Comparison of ENCODE assay signal across 22 cellular contexts in the genomic region with DNA sequence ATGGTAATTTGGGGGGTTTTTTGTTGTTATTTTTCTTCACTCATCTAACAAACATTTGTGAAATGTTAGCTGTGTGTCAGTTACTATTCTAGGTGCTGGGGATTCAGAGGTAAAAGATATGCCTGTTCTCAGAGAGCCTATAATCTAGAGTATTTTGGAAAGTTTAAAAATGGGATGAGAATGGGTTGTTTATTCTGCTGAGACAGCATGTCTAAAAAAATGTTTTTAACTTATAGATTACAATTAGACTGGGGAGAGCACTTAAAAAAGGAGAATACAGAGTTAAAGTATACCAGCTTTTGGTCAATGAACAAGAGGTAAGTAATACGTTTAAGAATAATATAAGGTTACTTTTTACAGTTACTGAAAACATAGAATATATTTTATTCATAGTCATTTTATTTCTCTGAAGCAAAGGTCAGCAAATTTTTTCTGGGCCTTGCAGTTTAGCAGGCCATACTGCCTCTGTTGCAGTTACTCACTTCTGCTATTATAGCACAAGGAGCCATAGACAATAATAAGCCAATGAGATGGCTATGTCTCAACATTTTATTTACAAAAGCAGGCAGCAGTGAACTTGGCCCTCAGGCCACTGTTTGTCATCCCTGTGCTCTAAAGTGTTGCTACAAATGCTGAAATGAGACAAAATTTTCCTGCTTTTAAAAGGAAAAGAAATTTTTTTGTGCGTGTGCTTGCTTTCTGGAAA.
A peak's percentile ranks its signal among the peaks of the same experiment; 100 is the strongest.
DNase-seq lines count a peak whose midpoint lies in the region; ATAC-seq and TF ChIP-seq lines count a peak whose summit lies in the region.
"Had no signal": no experiment of that assay in that cellular context is flagged by ENCODE, and none has a peak within 500 bp of the region (broad histone marks: within the 10 kb centered on the region; RNA-seq: fewer than 3 reads in every experiment).

No MANE protein-coding gene starts in this region.

- H3K27ac Mint-ChIP-seq in CD4-positive, alpha-beta T cell: peak overlapping the region; percentile 36
- peak overlapping the region; percentile 52; the same call in 1 of the 2 replicates for H3K27ac Mint-ChIP-seq in HFFc6
- H3K27ac Mint-ChIP-seq: activated B cell treated with CpG ODN at 0.5 μM for 24 hours; activated naive CD8-positive, alpha-beta T cell treated with anti-CD3 and anti-CD28 coated beads, Interleukin-2, amount 10 ng/mL, durations not matched to agents 7 days and 5 days; activated T-helper 17 cell treated with anti-CD3 and anti-CD28 coated beads, Interleukin-2, amount 50 U/mL, for 72 hours had no signal

- no peaks in the 10 kb centered on the region for H3K27me3 ChIP-seq in CD4-positive, alpha-beta T cell (ENCODE audit: control insufficient read depth, insufficient read depth, low read length)
- no peaks in the 10 kb centered on the region for H3K27me3 ChIP-seq in mesenchymal stem cell (ENCODE audit: control insufficient read depth in 1 of 2, insufficient read depth in 1 of 2, low read length in 2 of 2)
- H3K27me3 ChIP-seq: Peyer's patch, SJCRH30 had no signal

- no peak overlapping the region for H4K8ac ChIP-seq in mesenchymal stem cell (ENCODE audit: low read length)

- H3K18ac ChIP-seq in mesenchymal stem cell (ENCODE audit: low read depth in 1 of 2, low read length in 2 of 2): no peak overlapping the region

- ATAC-seq in CD4-positive, alpha-beta T cell (ENCODE audit: poor library complexity): no peak
- ATAC-seq in GM18867 (IDR thresholded peaks at IDR 0.05; ENCODE audit: unreplicated experiment): no peak
- ATAC-seq: activated T-helper 17 cell treated with anti-CD3 and anti-CD28 coated beads, Interleukin-2, amount 50 U/mL, for 72 hours had no signal

- H2BK120ac ChIP-seq in mesenchymal stem cell (ENCODE audit: low read depth, low read length): no peak overlapping the region

- no peak overlapping the region for H3K4ac ChIP-seq in mesenchymal stem cell (ENCODE audit: low read depth in 1 of 2, low read length in 2 of 2)

- H3K36me3 Mint-ChIP-seq in CD4-positive, alpha-beta T cell (ENCODE audit: low read depth): peaks cover 94% of the 10 kb centered on the region
- peaks cover 59% of the 10 kb centered on the region for H3K36me3 Mint-ChIP-seq in HFFc6 (ENCODE audit: low read depth)

- no peak for DNase-seq in CD4-positive, alpha-beta T cell
- DNase-seq in HFFc6 (no peak), fibroblast of villous mesenchyme (ENCODE audit: low read depth) (peak; percentile 52), mesenchymal stem cell (peak; percentile 51), amniotic stem cell (lab: John Stamatoyannopoulos, UW) (no peak), LoVo (ENCODE audit: low spot score) (no peak), AG08395 (ENCODE audit: low spot score) (no peak)
- DNase-seq: activated B cell treated with CpG ODN at 0.5 μM for 24 hours; activated CD4-positive, alpha-beta T cell treated with anti-CD3 and anti-CD28 coated beads, Interleukin-2, amount 50 U/mL, for 1 hour; activated naive CD8-positive, alpha-beta T cell treated with anti-CD3 and anti-CD28 coated beads, Interleukin-2, amount 10 ng/mL, durations not matched to agents 7 days and 5 days; C1 segment of cervical spinal cord; glutamatergic neuron; NCI-H1105 treated with DMSO at 0.1 percent for 48 hours; NCI-H2029 treated with DMSO at 0.1 percent for 48 hours; NCI-H526 treated with DMSO at 0.1 percent for 48 hours; Peyer's patch; SJCRH30; stimulated activated CD4-positive, alpha-beta T cell treated with anti-CD3 and anti-CD28 coated beads, Interleukin-15, amount 100 ng/mL, for 24 hours; stimulated activated naive CD4-positive, alpha-beta T cell had no signal

- no peak overlapping the region for H2BK15ac ChIP-seq in mesenchymal stem cell (ENCODE audit: low read depth, poor library complexity, severe bottlenecking)

- no peak overlapping the region for H3K14ac ChIP-seq in mesenchymal stem cell (ENCODE audit: low read length in 2 of 2)

- no peak overlapping the region for H4K91ac ChIP-seq in mesenchymal stem cell (ENCODE audit: low read length)

- no peak for TF ChIP-seq CTCF in CD4-positive, alpha-beta T cell (IDR thresholded peaks at IDR 0.05)
- TF ChIP-seq CTCF in HFFc6 (IDR thresholded peaks at IDR 0.05) (no peak), fibroblast of villous mesenchyme (IDR thresholded peaks at IDR 0.05; ENCODE audit: insufficient read depth, low read depth, low read length) (no peak)

- H3K36me3 ChIP-seq in mesenchymal stem cell (ENCODE audit: control insufficient read depth in 1 of 2, insufficient read depth in 2 of 2, low read depth in 1 of 2, low read length in 2 of 2): peaks cover 0 to 91% of the 10 kb centered on the region in 2 experiments

- CTCF ChIA-PET in CD4-positive, alpha-beta T cell (lab: Charles Lee): interaction anchor here (1.5 kb wide), 1 partner anchor 17 kb away, joined by 5 read pairs; no protein-coding TSS in a partner anchor

- no peak overlapping the region for H2AFZ ChIP-seq in mesenchymal stem cell (ENCODE audit: low read depth, low read length)

- H3K9me3 ChIP-seq in CD4-positive, alpha-beta T cell (ENCODE audit: control insufficient read depth, low read length): no peaks in the 10 kb centered on the region
- no peaks in the 10 kb centered on the region for H3K9me3 ChIP-seq in mesenchymal stem cell (ENCODE audit: control insufficient read depth, low read length)
- H3K9me3 ChIP-seq: Peyer's patch, SJCRH30 had no signal

- H3K9me3 Mint-ChIP-seq in CD4-positive, alpha-beta T cell: no peaks in the 10 kb centered on the region
- no peaks in the 10 kb centered on the region for H3K9me3 Mint-ChIP-seq in HFFc6
- H3K9me3 Mint-ChIP-seq: activated B cell treated with CpG ODN at 0.5 μM for 24 hours; activated naive CD8-positive, alpha-beta T cell treated with anti-CD3 and anti-CD28 coated beads, Interleukin-2, amount 10 ng/mL, durations not matched to agents 7 days and 5 days; activated T-helper 17 cell treated with anti-CD3 and anti-CD28 coated beads, Interleukin-2, amount 50 U/mL, for 72 hours had no signal

- 100% methylated on average over 1 of the region's 2 CpGs for WGBS in mesenchymal stem cell

- no peak overlapping the region for H3K23ac ChIP-seq in mesenchymal stem cell (ENCODE audit: low read length in 2 of 2)

- H3K4me3 Mint-ChIP-seq in CD4-positive, alpha-beta T cell: no peak overlapping the region
- no peak overlapping the region for H3K4me3 Mint-ChIP-seq in HFFc6
- H3K4me3 Mint-ChIP-seq: activated B cell treated with CpG ODN at 0.5 μM for 24 hours; activated naive CD8-positive, alpha-beta T cell treated with anti-CD3 and anti-CD28 coated beads, Interleukin-2, amount 10 ng/mL, durations not matched to agents 7 days and 5 days; activated T-helper 17 cell treated with anti-CD3 and anti-CD28 coated beads, Interleukin-2, amount 50 U/mL, for 72 hours had no signal

- no peaks in the 10 kb centered on the region for H3K27me3 Mint-ChIP-seq in CD4-positive, alpha-beta T cell
- H3K27me3 Mint-ChIP-seq in HFFc6 (ENCODE audit: insufficient read depth): no peaks in the 10 kb centered on the region; the same call in 1 of the 2 replicates
- H3K27me3 Mint-ChIP-seq: activated B cell treated with CpG ODN at 0.5 μM for 24 hours; activated naive CD8-positive, alpha-beta T cell treated with anti-CD3 and anti-CD28 coated beads, Interleukin-2, amount 10 ng/mL, durations not matched to agents 7 days and 5 days; activated T-helper 17 cell treated with anti-CD3 and anti-CD28 coated beads, Interleukin-2, amount 50 U/mL, for 72 hours had no signal

- POLR2A ChIA-PET in CD4-positive, alpha-beta T cell (lab: Charles Lee): no interaction called here

- H3K4me1 Mint-ChIP-seq in CD4-positive, alpha-beta T cell (ENCODE audit: low read depth): no peaks in the 10 kb centered on the region
- peaks cover 62% of the 10 kb centered on the region for H3K4me1 Mint-ChIP-seq in HFFc6 (ENCODE audit: low read depth)
- H3K4me1 Mint-ChIP-seq: activated B cell treated with CpG ODN at 0.5 μM for 24 hours; activated T-helper 17 cell treated with anti-CD3 and anti-CD28 coated beads, Interleukin-2, amount 50 U/mL, for 72 hours had no signal

- no peak overlapping the region for H3K9ac ChIP-seq in mesenchymal stem cell (ENCODE audit: low read length)

- H3K79me1 ChIP-seq in mesenchymal stem cell (replicated peaks; ENCODE audit: low read length, poor library complexity, severe bottlenecking): peaks cover 16% of the 10 kb centered on the region

- H3K4me3 ChIP-seq in fibroblast of villous mesenchyme (ENCODE audit: low read depth, low read length): no peak overlapping the region
- no peak overlapping the region for H3K4me3 ChIP-seq in mesenchymal stem cell (ENCODE audit: insufficient read depth in 1 of 2, low read depth in 1 of 2, low read length in 2 of 2)
- H3K4me3 ChIP-seq: Peyer's patch, SJCRH30 had no signal

- no peak overlapping the region for H2BK12ac ChIP-seq in mesenchymal stem cell (ENCODE audit: low read length in 2 of 2)

- no peaks in the 10 kb centered on the region for H3K4me1 ChIP-seq in mesenchymal stem cell (ENCODE audit: control insufficient read depth, insufficient read depth, low read depth, low read length)
- H3K4me1 ChIP-seq: Peyer's patch, SJCRH30 had no signal

- H3K4me2 ChIP-seq in mesenchymal stem cell (ENCODE audit: low read length, poor library complexity, severe bottlenecking): no peak overlapping the region

- intact Hi-C loops in CD4-positive, alpha-beta T cell (cut with DNase I, micrococcal nuclease): no loop called here

- no peak overlapping the region for H2BK5ac ChIP-seq in mesenchymal stem cell (ENCODE audit: low read depth, low read length, poor library complexity, severe bottlenecking)

- H3K27ac ChIP-seq in CD4-positive, alpha-beta T cell (ENCODE audit: low read depth, low read length): no peak overlapping the region
- no peak overlapping the region for H3K27ac ChIP-seq in mesenchymal stem cell (ENCODE audit: low read length, poor library complexity, severe bottlenecking)
- H3K27ac ChIP-seq: epithelial cell of prostate, Peyer's patch, SJCRH30 had no signal

- H2AK5ac ChIP-seq in mesenchymal stem cell (ENCODE audit: low read length, severe bottlenecking): no peak overlapping the region

Comparison
In these comparisons a context has a peak if more than half of its experiments do, and no peak if none do; other contexts are left out.
1. DNase-seq: peak in fibroblast of villous mesenchyme (single experiment) and mesenchymal stem cell (single experiment); none in CD4-positive, alpha-beta T cell (0 of 10), HFFc6 (single experiment), amniotic stem cell (single experiment), LoVo (single experiment) and AG08395 (single experiment).